In genomic region chrX:134137353-134137752, GRCh38 we compare ENCODE assay signal across 1 cellular context.
TF ChIP-seq lines count a peak whose summit lies in the region.

No MANE protein-coding gene starts in this region.

TF ChIP-seq in SK-N-SH, 30 proteins besides CTCF, POLR2A, EP300 and RAD21 (continued from another document):
- TF ChIP-seq ZBTB33 (IDR thresholded peaks at IDR 0.05; ENCODE audit: borderline replicate concordance, low read depth) = no peak
- TF ChIP-seq GABPA (IDR thresholded peaks at IDR 0.05; ENCODE audit: low read depth) = no peak
- no peak for TF ChIP-seq GATA2 (CRISPR knock-in tag; IDR thresholded peaks at IDR 0.05)
- no peak for TF ChIP-seq YY1 (IDR thresholded peaks at IDR 0.05; ENCODE audit: low read depth)
- no peak for TF ChIP-seq REST (IDR thresholded peaks at IDR 0.05; ENCODE audit: low read depth, low read length)
- TF ChIP-seq NRF1 (IDR thresholded peaks at IDR 0.05; ENCODE audit: low read depth, low read length) = no peak
- TF ChIP-seq FOXM1 (IDR thresholded peaks at IDR 0.05; ENCODE audit: low read depth) = no peak
- TF ChIP-seq, protein P1, sequence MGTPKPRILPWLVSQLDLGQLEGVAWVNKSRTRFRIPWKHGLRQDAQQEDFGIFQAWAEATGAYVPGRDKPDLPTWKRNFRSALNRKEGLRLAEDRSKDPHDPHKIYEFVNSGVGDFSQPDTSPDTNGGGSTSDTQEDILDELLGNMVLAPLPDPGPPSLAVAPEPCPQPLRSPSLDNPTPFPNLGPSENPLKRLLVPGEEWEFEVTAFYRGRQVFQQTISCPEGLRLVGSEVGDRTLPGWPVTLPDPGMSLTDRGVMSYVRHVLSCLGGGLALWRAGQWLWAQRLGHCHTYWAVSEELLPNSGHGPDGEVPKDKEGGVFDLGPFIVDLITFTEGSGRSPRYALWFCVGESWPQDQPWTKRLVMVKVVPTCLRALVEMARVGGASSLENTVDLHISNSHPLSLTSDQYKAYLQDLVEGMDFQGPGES (IDR thresholded peaks at IDR 0.05; ENCODE audit: low read depth, low read length) = no peak
- no peak for TF ChIP-seq TAF1 (IDR thresholded peaks at IDR 0.05; ENCODE audit: borderline replicate concordance, low read depth, low read length)
- no peak for TF ChIP-seq POLR2AphosphoS5 (IDR thresholded peaks at IDR 0.05; ENCODE audit: low read depth, low read length)
